8 cellular contexts compared by ENCODE assay signal in the genomic region with DNA sequence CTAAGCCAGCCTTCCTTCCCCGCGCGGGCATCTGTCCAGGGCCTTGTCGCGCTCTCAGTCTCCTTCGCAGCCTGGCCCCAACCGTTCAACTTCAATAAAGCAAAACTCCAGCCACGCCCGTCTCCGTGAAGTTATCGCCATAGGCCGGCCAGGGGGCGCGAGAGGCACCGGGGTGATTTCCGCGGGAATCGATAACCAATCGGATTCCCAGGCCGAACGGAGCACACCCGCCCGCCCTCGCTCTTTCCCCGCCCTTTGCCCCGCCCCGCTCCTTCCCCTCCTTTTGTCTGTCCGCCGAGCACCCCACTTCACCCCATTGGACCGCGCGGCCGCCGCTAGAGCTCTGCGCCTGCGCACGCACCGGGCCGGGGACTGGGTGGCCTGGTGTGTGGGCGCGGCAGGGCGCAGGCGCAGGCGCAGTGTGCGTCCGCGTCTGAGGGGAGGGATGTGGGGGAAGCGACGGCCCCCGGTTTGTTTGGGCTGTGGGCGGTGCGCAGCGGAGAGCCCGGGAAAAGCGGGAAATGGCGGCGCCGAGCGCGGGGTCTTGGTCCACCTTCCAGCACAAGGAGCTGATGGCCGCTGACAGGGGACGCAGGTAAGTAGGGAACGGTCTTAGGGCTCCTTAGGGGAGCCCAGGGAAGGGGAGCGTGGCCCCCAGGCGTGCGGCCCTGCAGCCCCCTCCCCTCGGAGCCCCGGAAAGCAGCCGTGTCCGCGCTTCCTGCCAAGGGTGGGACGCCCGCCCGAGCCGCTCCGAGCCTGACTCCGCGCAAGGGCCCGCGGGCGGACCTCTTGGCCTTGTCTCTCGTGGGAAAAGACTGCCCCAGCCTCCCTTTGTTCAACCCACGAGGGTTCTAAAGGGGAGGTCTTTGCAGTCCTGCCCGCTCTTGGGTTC. TPM values are rescaled to one million over a fixed set of nuclear protein-coding genes. Genes with fewer than 3 reads are reported as not detected.
DNase-seq lines count a peak whose midpoint lies in the region; ATAC-seq and TF ChIP-seq lines count a peak whose summit lies in the region.

A gene (plus strand): TSS at position 417 of the 892 bp plus-strand sequence. CDS start 105 bp downstream, at position 522.

- no peaks in the 10 kb centered on the region for H3K9me3 Mint-ChIP-seq in activated B cell treated with CpG ODN at 0.5 μM for 24 hours

- TF ChIP-seq CTCF in AG09319 (IDR thresholded peaks at IDR 0.05; ENCODE audit: low read depth, low read length) = peak; percentile 41
- no peak for TF ChIP-seq CTCF in activated B cell treated with CpG ODN at 0.5 μM for 24 hours (IDR thresholded peaks at IDR 0.05)
- peak in 8 of 11 experiments; percentile 29 to 69 (median 54) for TF ChIP-seq CTCF in spleen (IDR thresholded peaks at IDR 0.05 in 8 of 11, conservative IDR thresholded peaks at IDR 0.05 in 3 of 11)

- peaks cover 24 to 67% (median 40%) of the 10 kb centered on the region in 6 donors for H3K4me1 ChIP-seq in spleen

- peak in 1 of 3 donors; percentile 54 for TF ChIP-seq POLR2A in spleen (IDR thresholded peaks at IDR 0.05)

- CTCF ChIA-PET in activated B cell treated with CpG ODN at 0.5 μM for 24 hours (lab: Charles Lee) = interaction anchor here (0.5 to 1.5 kb wide), 5 partner anchors 9 to 92 kb away, joined by 3 to 5 read pairs (median 4); no protein-coding TSS in a partner anchor

- peaks cover 31% of the 10 kb centered on the region for H3K36me3 Mint-ChIP-seq in activated B cell treated with CpG ODN at 0.5 μM for 24 hours (ENCODE audit: low read depth)

- intact Hi-C loops in activated B cell treated with CpG ODN at 0.5 μM for 24 hours (cut with micrococcal nuclease) (loop anchor here (1.0 to 10.0 kb wide), 10 partner anchors 17 to 1547 kb away; a partner anchor contains a TSS), spleen (cut with DNase I; ENCODE audit: low total_unique reads) (no loop called here)

- H3K27me3 Mint-ChIP-seq in activated B cell treated with CpG ODN at 0.5 μM for 24 hours = no peaks in the 10 kb centered on the region

- peak within 1 kb of the TSS; percentile 89 for H3K27ac Mint-ChIP-seq in activated B cell treated with CpG ODN at 0.5 μM for 24 hours

- POLR2A ChIA-PET in activated B cell treated with CpG ODN at 0.5 μM for 24 hours (lab: Charles Lee) = interaction anchor here (0.6 to 2.3 kb wide), 17 partner anchors 8 to 1548 kb away, joined by 3 to 23 read pairs (median 5); a partner anchor contains a TSS

- H3K27ac ChIP-seq in caudate nucleus (ENCODE audit: low read depth, low read length) (peak within 1 kb of the TSS; percentile 95), spleen (peak within 1 kb of the TSS; percentile 80 to 96 (median 94))

- peak within 1 kb of the TSS; percentile 96 for H3K4me3 Mint-ChIP-seq in activated B cell treated with CpG ODN at 0.5 μM for 24 hours

- no peaks in the 10 kb centered on the region for H3K9me3 ChIP-seq in spleen

- peak within 1 kb of the TSS; percentile 79 to 99 (median 89) for H3K4me3 ChIP-seq in spleen

- peak; percentile 91 for ATAC-seq in GM19025 (IDR thresholded peaks at IDR 0.05; ENCODE audit: low read depth, unreplicated experiment)
- ATAC-seq in HG03280 (IDR thresholded peaks at IDR 0.05; ENCODE audit: unreplicated experiment) = peak; percentile 92
- peak; percentile 91 for ATAC-seq in activated B cell treated with CpG ODN at 0.5 μM for 24 hours (ENCODE audit: low read depth)

- peak; percentile 94 for DNase-seq in AG09319 (ENCODE audit: extremely low read depth, low read depth)
- peak; percentile 96 for DNase-seq in NCI-H345 (lab: John Stamatoyannopoulos, UW)
- peak; percentile 97 for DNase-seq in activated B cell treated with CpG ODN at 0.5 μM for 24 hours
- DNase-seq in caudate nucleus (lab: John Stamatoyannopoulos, UW) = peak; percentile 59 to 100 (median 97)
- DNase-seq in inferior parietal cortex (ENCODE audit: extremely low spot score) = peak; percentile 95
- peak; percentile 100 for DNase-seq in spleen

- 1 to 4% (median 2%) methylated on average over 32 to 84 of the region's 84 CpGs for WGBS in spleen, 5 donors

- H3K27me3 ChIP-seq in spleen (replicated peaks in 1 of 7) = no peaks in the 10 kb centered on the region

- peaks cover 0 to 21% (median 17%) of the 10 kb centered on the region in 6 donors for H3K36me3 ChIP-seq in spleen

- H3K4me1 Mint-ChIP-seq in activated B cell treated with CpG ODN at 0.5 μM for 24 hours = peaks cover 54% of the 10 kb centered on the region

RNA-seq across cellular contexts. Expression of the gene that starts here (rescaled TPM):
- total RNA-seq in activated B cell treated with CpG ODN at 0.5 μM for 24 hours (59.5 and 62.2 TPM in 2 replicates), spleen (10 to 100 TPM; 32.7 to 51.0 (median 43.8) TPM)
- polyA plus RNA-seq in spleen = 10 to 100 TPM in 2 of 3 donors, 1 to 10 TPM in 1; 9.9 to 14.5 (median 12.2) TPM

Comparison
In these comparisons a context has a peak if more than half of its experiments do, and no peak if none do; other contexts are left out.
1. Peak in every context shown above with its lines: DNase-seq, ATAC-seq, H3K4me3 ChIP-seq and H3K27ac ChIP-seq.